ENCODE assay signal across 23 cellular contexts in the genomic region with DNA sequence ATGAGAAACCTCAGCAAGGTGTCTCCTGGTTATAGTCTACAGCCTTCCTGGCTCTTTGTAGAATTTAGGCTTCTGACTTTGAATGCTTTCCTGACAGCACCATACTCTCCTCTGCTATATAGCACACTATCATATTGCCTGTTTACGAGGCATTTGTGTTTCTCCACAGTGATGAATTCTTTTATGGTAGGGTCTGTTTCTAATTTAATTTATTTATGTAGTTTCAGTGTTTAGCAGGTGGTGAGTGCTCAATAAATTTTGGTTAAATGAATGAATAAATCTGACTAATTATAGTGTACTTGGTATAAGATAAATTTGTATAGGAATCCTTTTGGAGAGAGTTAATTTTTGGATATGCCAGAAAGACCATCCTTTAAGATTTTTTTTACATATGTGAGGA.
DNase-seq lines count a peak whose midpoint lies in the region; ATAC-seq, FAIRE-seq and TF ChIP-seq lines count a peak whose summit lies in the region.
"Had no signal": no experiment of that assay in that cellular context is flagged by ENCODE, and none has a peak within 500 bp of the region (broad histone marks: within the 10 kb centered on the region; RNA-seq: fewer than 3 reads in every experiment).

No MANE protein-coding gene starts in this region.

- no peaks in the 10 kb centered on the region for H4K20me1 ChIP-seq in neural progenitor cell (ENCODE audit: low read depth)

- no peak for ATAC-seq in heart right ventricle
- no peak for ATAC-seq in GM21360 (IDR thresholded peaks at IDR 0.05; ENCODE audit: unreplicated experiment)
- no peak for ATAC-seq in naive thymus-derived CD8-positive, alpha-beta T cell
- ATAC-seq in activated T-cell treated with anti-CD3 and anti-CD28 coated beads, Interleukin-2, amount 50 U/mL, for 72 hours (replicated peaks in 1 of 2): no peak
- ATAC-seq: activated CD8-positive, alpha-beta memory T cell treated with anti-CD3 and anti-CD28 coated beads, Interleukin-2, amount 10 ng/mL, durations not matched to agents 7 days and 5 days; activated naive CD4-positive, alpha-beta T cell treated with anti-CD3 and anti-CD28 coated beads, Interleukin-2, amount 50 U/mL, for 72 hours; esophagus mucosa; gastrocnemius medialis; stimulated activated memory B cell treated with anti-CD40 and anti-IgM and Interleukin-4, amounts not matched to agents 10 μg/mL and 1 μg/mL and 100 μg/mL, for 72 hours; T-helper 17 cell had no signal

- H3K79me2 ChIP-seq in neural progenitor cell (ENCODE audit: low read depth): no peaks in the 10 kb centered on the region

- peak overlapping the region; percentile 42 for H3K4me2 ChIP-seq in neural progenitor cell

- H3K27me3 ChIP-seq in heart right ventricle (no peaks in the 10 kb centered on the region), neural progenitor cell (no peaks in the 10 kb centered on the region)
- H3K27me3 ChIP-seq: gastrocnemius medialis, SJSA1 had no signal

- DNase-seq in heart right ventricle (no peak), cardiac septum (ENCODE audit: low spot score) (no peak), neural progenitor cell (ENCODE audit: low spot score) (no peak), COR-L47 (lab: John Stamatoyannopoulos, UW) (no peak)
- DNase-seq in naive thymus-derived CD8-positive, alpha-beta T cell: no peak
- no peak for DNase-seq in activated T-cell treated with anti-CD3 and anti-CD28 coated beads, Interleukin-2, amount 50 U/mL, for 72 hours
- DNase-seq: activated CD4-positive, alpha-beta T cell treated with anti-CD3 and anti-CD28 coated beads, Interleukin-2, amount 10 ng/mL, durations not matched to agents 24 days and 14 days; activated CD8-positive, alpha-beta memory T cell treated with anti-CD3 and anti-CD28 coated beads, Interleukin-2, amount 10 ng/mL, durations not matched to agents 7 days and 5 days; DND-41; effector CD8-positive, alpha-beta T cell; gastrocnemius medialis; KBM-7; midbrain; NCI-H146; NCI-H526; stimulated activated CD4-positive, alpha-beta T cell treated with anti-CD3 and anti-CD28 coated beads, Interleukin-1b, Interleukin-23, amount 100 ng/mL, for 48 hours; T-helper 17 cell had no signal

- H3K9ac ChIP-seq in neural progenitor cell: no peak overlapping the region

- no peak overlapping the region for H3K4me3 Mint-ChIP-seq in neural progenitor cell
- H3K4me3 Mint-ChIP-seq in naive thymus-derived CD8-positive, alpha-beta T cell: no peak overlapping the region
- no peak overlapping the region for H3K4me3 Mint-ChIP-seq in activated T-cell treated with anti-CD3 and anti-CD28 coated beads, Interleukin-2, amount 50 U/mL, for 72 hours
- H3K4me3 Mint-ChIP-seq: activated CD4-positive, alpha-beta T cell treated with anti-CD3 and anti-CD28 coated beads, Interleukin-2, amount 10 ng/mL, durations not matched to agents 24 days and 14 days; activated CD8-positive, alpha-beta memory T cell treated with anti-CD3 and anti-CD28 coated beads, Interleukin-2, amount 10 ng/mL, durations not matched to agents 7 days and 5 days; stimulated activated memory B cell treated with anti-CD40 and anti-IgM and Interleukin-4, amounts not matched to agents 10 μg/mL and 1 μg/mL and 100 μg/mL, for 72 hours had no signal

- POLR2A ChIA-PET in naive thymus-derived CD8-positive, alpha-beta T cell (lab: Charles Lee): interaction anchor here (2.1 kb wide), 1 partner anchor 882 kb away, joined by 9 read pairs; no protein-coding TSS in a partner anchor

- H3K4me1 ChIP-seq in heart right ventricle: peaks cover 3 to 24% (median 11%) of the 10 kb centered on the region in 9 donors
- peaks cover 46% of the 10 kb centered on the region for H3K4me1 ChIP-seq in neural progenitor cell
- H3K4me1 ChIP-seq: gastrocnemius medialis had no signal

- no peak for TF ChIP-seq CTCF in heart right ventricle (IDR thresholded peaks at IDR 0.05)
- no peak for TF ChIP-seq CTCF in neural progenitor cell (IDR thresholded peaks at IDR 0.05)

- H3K27me3 Mint-ChIP-seq in neural progenitor cell (ENCODE audit: insufficient read depth, low read depth): no peaks in the 10 kb centered on the region
- H3K27me3 Mint-ChIP-seq in naive thymus-derived CD8-positive, alpha-beta T cell: no peaks in the 10 kb centered on the region
- H3K27me3 Mint-ChIP-seq in activated T-cell treated with anti-CD3 and anti-CD28 coated beads, Interleukin-2, amount 50 U/mL, for 72 hours (ENCODE audit: low read depth): no peaks in the 10 kb centered on the region
- H3K27me3 Mint-ChIP-seq: activated CD4-positive, alpha-beta T cell treated with anti-CD3 and anti-CD28 coated beads, Interleukin-2, amount 10 ng/mL, durations not matched to agents 24 days and 14 days; activated CD8-positive, alpha-beta memory T cell treated with anti-CD3 and anti-CD28 coated beads, Interleukin-2, amount 10 ng/mL, durations not matched to agents 7 days and 5 days; stimulated activated memory B cell treated with anti-CD40 and anti-IgM and Interleukin-4, amounts not matched to agents 10 μg/mL and 1 μg/mL and 100 μg/mL, for 72 hours; T-helper 17 cell had no signal

- H3K9me3 ChIP-seq in heart right ventricle: peaks cover 0 to 20% (median 13%) of the 10 kb centered on the region in 11 donors
- peaks cover 12% of the 10 kb centered on the region for H3K9me3 ChIP-seq in neural progenitor cell (ENCODE audit: low read depth)
- H3K9me3 ChIP-seq: SJSA1 had no signal

- peaks cover 36% of the 10 kb centered on the region for H3K4me1 Mint-ChIP-seq in neural progenitor cell
- peaks cover 5 to 10% (median 7%) of the 10 kb centered on the region in 4 donors for H3K4me1 Mint-ChIP-seq in naive thymus-derived CD8-positive, alpha-beta T cell
- H3K4me1 Mint-ChIP-seq in activated T-cell treated with anti-CD3 and anti-CD28 coated beads, Interleukin-2, amount 50 U/mL, for 72 hours (ENCODE audit: low read depth): peaks cover 6% of the 10 kb centered on the region

- intact Hi-C loops in heart right ventricle (cut with DNase I) (loop anchor here in 2 of 10 donors (5.0 to 10.0 kb wide), 2 partner anchors 890 to 907 kb away; no protein-coding TSS in a partner anchor), cardiac septum (cut with DNase I) (no loop called here)

- peak; percentile 57 for FAIRE-seq in endometrium (lab: Jason Lieb, UNC)

- no peak overlapping the region for H2AFZ ChIP-seq in neural progenitor cell (replicated peaks)

- H3K27ac Mint-ChIP-seq in neural progenitor cell: no peak overlapping the region
- H3K27ac Mint-ChIP-seq in naive thymus-derived CD8-positive, alpha-beta T cell: peak overlapping the region in 2 of 10 donors; percentile 23 to 59
- no peak overlapping the region for H3K27ac Mint-ChIP-seq in activated T-cell treated with anti-CD3 and anti-CD28 coated beads, Interleukin-2, amount 50 U/mL, for 72 hours
- H3K27ac Mint-ChIP-seq: activated CD4-positive, alpha-beta T cell treated with anti-CD3 and anti-CD28 coated beads, Interleukin-2, amount 10 ng/mL, durations not matched to agents 24 days and 14 days; activated CD8-positive, alpha-beta memory T cell treated with anti-CD3 and anti-CD28 coated beads, Interleukin-2, amount 10 ng/mL, durations not matched to agents 7 days and 5 days had no signal

- H3K36me3 ChIP-seq in heart right ventricle (no peaks in the 10 kb centered on the region), neural progenitor cell (no peaks in the 10 kb centered on the region)
- H3K36me3 ChIP-seq: gastrocnemius medialis, SJSA1 had no signal

- no peak overlapping the region for H3K4me3 ChIP-seq in heart right ventricle
- H3K4me3 ChIP-seq in neural progenitor cell: no peak overlapping the region
- H3K4me3 ChIP-seq: gastrocnemius medialis, SJSA1 had no signal

- peaks cover 8% of the 10 kb centered on the region for H3K36me3 Mint-ChIP-seq in neural progenitor cell
- peaks cover 3 to 13% (median 12%) of the 10 kb centered on the region in 3 donors for H3K36me3 Mint-ChIP-seq in naive thymus-derived CD8-positive, alpha-beta T cell
- peaks cover 2 to 11% of the 10 kb centered on the region in 2 donors for H3K36me3 Mint-ChIP-seq in activated T-cell treated with anti-CD3 and anti-CD28 coated beads, Interleukin-2, amount 50 U/mL, for 72 hours (ENCODE audit: insufficient read depth in 2 of 2)

- peaks cover 19% of the 10 kb centered on the region for H3K9me3 Mint-ChIP-seq in neural progenitor cell
- H3K9me3 Mint-ChIP-seq in naive thymus-derived CD8-positive, alpha-beta T cell: peaks cover 0 to 24% (median 16%) of the 10 kb centered on the region in 9 donors
- peaks cover 3 to 5% of the 10 kb centered on the region in 2 donors for H3K9me3 Mint-ChIP-seq in activated T-cell treated with anti-CD3 and anti-CD28 coated beads, Interleukin-2, amount 50 U/mL, for 72 hours
- H3K9me3 Mint-ChIP-seq: activated CD4-positive, alpha-beta T cell treated with anti-CD3 and anti-CD28 coated beads, Interleukin-2, amount 10 ng/mL, durations not matched to agents 24 days and 14 days had no signal

- peaks cover 29% of the 10 kb centered on the region for H3F3A ChIP-seq in neural progenitor cell (ENCODE audit: low read depth)

- H3K27ac ChIP-seq in heart right ventricle (peak overlapping the region in 7 of 10 donors; percentile 9 to 62 (median 45)), neural progenitor cell (peak overlapping the region; percentile 34)
- H3K27ac ChIP-seq: SJSA1 had no signal

- 94 to 99% methylated on average over 1 of the region's 1 CpG for WGBS in heart right ventricle, 2 donors
